In genomic region chr13:80132741-80133601, GRCh38 we compare ENCODE assay signal across 1 cellular context.
TF ChIP-seq lines count a peak whose summit lies in the region.

No MANE protein-coding gene starts in this region.

TF ChIP-seq in K562, 482 proteins besides CTCF, POLR2A, EP300 and RAD21 (continued from another document and continues in another):
- TF ChIP-seq MGA (IDR thresholded peaks at IDR 0.05): no peak
- no peak for TF ChIP-seq NBN (IDR thresholded peaks at IDR 0.05; ENCODE audit: low read depth)
- TF ChIP-seq WHSC1 (IDR thresholded peaks at IDR 0.05; ENCODE audit: low read length): no peak
- no peak for TF ChIP-seq NCOA4 (IDR thresholded peaks at IDR 0.05; ENCODE audit: partially characterized antibody)
- TF ChIP-seq GTF2B (IDR thresholded peaks at IDR 0.05; ENCODE audit: extremely low read depth, insufficient read length): no peak
- no peak for TF ChIP-seq NFATC3 (IDR thresholded peaks at IDR 0.05)
- TF ChIP-seq SNIP1 (IDR thresholded peaks at IDR 0.05; ENCODE audit: low read depth): no peak
- no peak for TF ChIP-seq MBD2 (IDR thresholded peaks at IDR 0.05; ENCODE audit: borderline replicate concordance, low read depth)
- TF ChIP-seq ZNF778 (CRISPR knock-in tag; IDR thresholded peaks at IDR 0.05): no peak
- 0 out of 2 replicates have a peak, but pooled peaks have one; percentile 30 for TF ChIP-seq EGR1 (conservative IDR thresholded peaks at IDR 0.05)
- no peak for TF ChIP-seq TCFL5 (CRISPR knock-in tag; conservative IDR thresholded peaks at IDR 0.05)
- TF ChIP-seq ERF (CRISPR knock-in tag; IDR thresholded peaks at IDR 0.05): no peak
- no peak for TF ChIP-seq ZNF143 (CRISPR knock-in tag; IDR thresholded peaks at IDR 0.05)
- TF ChIP-seq ZNF316 (IDR thresholded peaks at IDR 0.05): peak; percentile 88
- peak; percentile 77; the same call in 1 of the 2 replicates for TF ChIP-seq MAFK (IDR thresholded peaks at IDR 0.05; ENCODE audit: low read length)
- TF ChIP-seq FOXP1 (CRISPR knock-in tag; IDR thresholded peaks at IDR 0.05): no peak
- no peak for TF ChIP-seq POLR2H (tag; IDR thresholded peaks at IDR 0.05; ENCODE audit: low read depth)
- no peak for TF ChIP-seq ZBTB40 (IDR thresholded peaks at IDR 0.05)
- TF ChIP-seq ZBTB40 (CRISPR knock-in tag; IDR thresholded peaks at IDR 0.05): no peak
- no peak for TF ChIP-seq MED1 (CRISPR knock-in tag; IDR thresholded peaks at IDR 0.05; ENCODE audit: borderline replicate concordance)
- no peak for TF ChIP-seq OTX1 (CRISPR knock-in tag; IDR thresholded peaks at IDR 0.05)
- no peak for TF ChIP-seq ZFPM2 (CRISPR knock-in tag; IDR thresholded peaks at IDR 0.05)
- no peak for TF ChIP-seq GABPB1 (CRISPR knock-in tag; IDR thresholded peaks at IDR 0.05)
- TF ChIP-seq MAFF (IDR thresholded peaks at IDR 0.05; ENCODE audit: low read length): peak; percentile 77
- TF ChIP-seq ELF1 (tag; IDR thresholded peaks at IDR 0.05): no peak
- TF ChIP-seq C11orf30 (IDR thresholded peaks at IDR 0.05; ENCODE audit: low read depth): peak; percentile 76
- TF ChIP-seq BCLAF1 (IDR thresholded peaks at IDR 0.05; ENCODE audit: borderline replicate concordance in 1 of 2, control insufficient read depth in 1 of 2, low read depth in 2 of 2, low read length in 1 of 2): no peak
- TF ChIP-seq MAFG (tag; conservative IDR thresholded peaks at IDR 0.05): peak; percentile 83
- TF ChIP-seq BRD9 (IDR thresholded peaks at IDR 0.05; ENCODE audit: low read depth, partially characterized antibody): no peak
- no peak for TF ChIP-seq PRMT5 (CRISPR knock-in tag; IDR thresholded peaks at IDR 0.05)
- no peak for TF ChIP-seq HDAC1 (IDR thresholded peaks at IDR 0.05)
- TF ChIP-seq HMBOX1 (IDR thresholded peaks at IDR 0.05): no peak
- no peak for TF ChIP-seq ZNF165 (CRISPR knock-in tag; IDR thresholded peaks at IDR 0.05; ENCODE audit: borderline replicate concordance)
